ENCODE assay signal across 14 cellular contexts in the genomic region with DNA sequence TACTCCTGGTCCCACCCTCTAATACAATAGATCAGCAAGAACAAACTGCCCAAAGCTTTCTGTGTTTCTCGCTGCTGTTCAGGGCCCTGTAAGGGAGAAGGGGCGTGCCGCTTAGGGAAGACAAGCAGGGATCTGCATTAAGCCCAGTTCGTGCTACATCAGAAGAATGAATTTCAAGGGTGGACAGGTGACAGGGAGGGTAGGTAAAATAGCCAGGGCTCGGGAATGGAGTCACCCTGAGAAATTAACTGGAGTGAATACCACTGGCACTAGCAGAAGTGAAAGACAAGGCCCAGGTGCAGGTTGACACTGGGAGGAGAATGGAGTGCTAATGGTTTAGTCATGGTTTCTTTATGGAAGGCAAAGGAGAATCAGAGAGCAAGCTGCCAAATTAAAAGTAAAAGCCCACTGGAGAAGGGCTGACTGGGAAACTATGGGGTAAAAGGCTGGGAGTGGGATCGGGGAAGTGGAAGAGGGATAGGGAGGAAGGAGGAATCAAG.
DNase-seq lines count a peak whose midpoint lies in the region; ATAC-seq, FAIRE-seq and TF ChIP-seq lines count a peak whose summit lies in the region.
"Had no signal": no experiment of that assay in that cellular context is flagged by ENCODE, and none has a peak within 500 bp of the region (broad histone marks: within the 10 kb centered on the region; RNA-seq: fewer than 3 reads in every experiment).

No MANE protein-coding gene starts in this region.

- H3K4me3 ChIP-seq in A549, result no peak overlapping the region
- no peak overlapping the region for H3K4me3 ChIP-seq in HUES64 (ENCODE audit: low read length)
- H3K4me3 ChIP-seq in adipocyte (ENCODE audit: low read length), result no peak overlapping the region
- no peak overlapping the region for H3K4me3 ChIP-seq in lower leg skin (ENCODE audit: low read depth, poor library complexity, severe bottlenecking)

- H3K9me3 Mint-ChIP-seq in nephron, result no peaks in the 10 kb centered on the region
- H3K9me3 Mint-ChIP-seq: activated naive CD4-positive, alpha-beta T cell treated with anti-CD3 and anti-CD28 coated beads, Interleukin-2, amount 10 ng/mL, durations not matched to agents 7 days and 5 days; CD4-positive, alpha-beta T cell; immature natural killer cell had no signal

- H3K36me3 ChIP-seq in HUES64 (ENCODE audit: insufficient read depth, low read length), result no peaks in the 10 kb centered on the region
- no peaks in the 10 kb centered on the region for H3K36me3 ChIP-seq in adipocyte (ENCODE audit: control insufficient read depth, insufficient read depth, low read length, severe bottlenecking)

- peaks cover 8% of the 10 kb centered on the region for H3K27me3 Mint-ChIP-seq in nephron (ENCODE audit: low read depth)
- H3K27me3 Mint-ChIP-seq: CD4-positive, alpha-beta T cell had no signal

- H3K27ac ChIP-seq in A549 (peak overlapping the region; percentile 48 to 79; a peak in 5 of 6 replicates), HUES64 (ENCODE audit: low read depth, low read length) (no peak overlapping the region)

- no peak for TF ChIP-seq POLR2A in A549 (IDR thresholded peaks at IDR 0.05; ENCODE audit: low read length)
- no peak for TF ChIP-seq POLR2A in lower leg skin (IDR thresholded peaks at IDR 0.05)

- ATAC-seq in A549 (no peak), GM21367 (IDR thresholded peaks at IDR 0.05; ENCODE audit: unreplicated experiment) (no peak)

- no peaks in the 10 kb centered on the region for H3K36me3 Mint-ChIP-seq in nephron (ENCODE audit: low read depth)
- H3K36me3 Mint-ChIP-seq: activated naive CD4-positive, alpha-beta T cell treated with anti-CD3 and anti-CD28 coated beads, Interleukin-2, amount 10 ng/mL, durations not matched to agents 7 days and 5 days; immature natural killer cell had no signal

- H3K4me3 Mint-ChIP-seq in nephron, result no peak overlapping the region
- H3K4me3 Mint-ChIP-seq: activated naive CD4-positive, alpha-beta T cell treated with anti-CD3 and anti-CD28 coated beads, Interleukin-2, amount 10 ng/mL, durations not matched to agents 7 days and 5 days; CD4-positive, alpha-beta T cell; immature natural killer cell had no signal

- peaks cover 31% of the 10 kb centered on the region for H3K4me1 Mint-ChIP-seq in nephron

- no peak for TF ChIP-seq EP300 in A549 (IDR thresholded peaks at IDR 0.05)

- WGBS in A549 (ENCODE audit: missing lambda C conversion rate), result 82% methylated on average over 6 of the region's 6 CpGs
- 77% methylated on average over 6 of the region's 6 CpGs for WGBS in HUES64
- 59 to 66% methylated on average over 6 of the region's 6 CpGs for WGBS in lower leg skin, 2 donors

- H3K9ac ChIP-seq in HUES64 (ENCODE audit: low read depth, low read length) (0 out of 2 replicates have a peak overlapping the region, but pooled peaks have one; percentile 9), adipocyte (ENCODE audit: low read length) (no peak overlapping the region)

- TF ChIP-seq RAD21 in A549 (conservative IDR thresholded peaks at IDR 0.05 in 1 of 2, IDR thresholded peaks at IDR 0.05 in 1 of 2), result no peak

- 0 out of 3 replicates have a peak overlapping the region, but pooled peaks have one; percentile 15 for H3K4me2 ChIP-seq in A549

- H3K9me3 ChIP-seq in A549 (no peaks in the 10 kb centered on the region), HUES64 (ENCODE audit: insufficient read depth, low read depth, low read length) (no peaks in the 10 kb centered on the region), adipocyte (ENCODE audit: control insufficient read depth, low read length) (no peaks in the 10 kb centered on the region)

- H3K27ac Mint-ChIP-seq in nephron, result peak overlapping the region; percentile 11 to 84 (median 64)
- H3K27ac Mint-ChIP-seq: activated naive CD4-positive, alpha-beta T cell treated with anti-CD3 and anti-CD28 coated beads, Interleukin-2, amount 10 ng/mL, durations not matched to agents 7 days and 5 days; CD4-positive, alpha-beta T cell; immature natural killer cell had no signal

- TF ChIP-seq CTCF in A549 (IDR thresholded peaks at IDR 0.05) (no peak), nephron (IDR thresholded peaks at IDR 0.05; ENCODE audit: unreplicated experiment in 3 of 3) (no peak), lower leg skin (IDR thresholded peaks at IDR 0.05) (no peak)

- POLR2A ChIA-PET in A549 (lab: Yijun Ruan, JAX), result no interaction called here

- intact Hi-C loops in lower leg skin (cut with DNase I; ENCODE audit: low total_unique reads), result no loop called here

- H3K27me3 ChIP-seq in HUES64 (ENCODE audit: insufficient read depth, low read length) (no peaks in the 10 kb centered on the region), adipocyte (replicated peaks; ENCODE audit: control insufficient read depth, insufficient read depth, low read length) (no peaks in the 10 kb centered on the region)

- no peak for FAIRE-seq in A549 (lab: Jason Lieb, UNC)

- H3K4me1 ChIP-seq in A549 (peaks cover 37% of the 10 kb centered on the region), HUES64 (ENCODE audit: insufficient read depth, low read length) (peaks cover 14% of the 10 kb centered on the region; the same call in 1 of the 2 replicates), adipocyte (ENCODE audit: control insufficient read depth, insufficient read depth, low read length) (peaks cover 46% of the 10 kb centered on the region)

- DNase-seq in A549 (ENCODE audit: low read depth in 1 of 2, low spot score in 1 of 2), result no peak
- DNase-seq in adipocyte (ENCODE audit: low read depth), result peak; percentile 14
- DNase-seq in glomerular visceral epithelial cell (ENCODE audit: extremely low spot score), result no peak
- no peak for DNase-seq in lower leg skin (ENCODE audit: low spot score in 2 of 2)
- DNase-seq in epidermal melanocyte (ENCODE audit: insufficient read length, low spot score), result no peak
- DNase-seq: activated naive CD4-positive, alpha-beta T cell treated with anti-CD3 and anti-CD28 coated beads, Interleukin-2, amount 10 ng/mL, durations not matched to agents 7 days and 5 days; CD4-positive, alpha-beta T cell; effector CD8-positive, alpha-beta T cell; GOT3; immature natural killer cell; T-helper 9 cell had no signal

- CTCF ChIA-PET in A549 (lab: Yijun Ruan, JAX), result no interaction called here

TF ChIP-seq in A549, 52 proteins besides CTCF, POLR2A, EP300 and RAD21:
- TF ChIP-seq ZNF302 (CRISPR knock-in tag; IDR thresholded peaks at IDR 0.05) (no peak), HDAC2 (IDR thresholded peaks at IDR 0.05) (no peak), ZSCAN20 (CRISPR knock-in tag; IDR thresholded peaks at IDR 0.05) (no peak), MAFK (IDR thresholded peaks at IDR 0.05; ENCODE audit: partially characterized antibody) (no peak), HEYL (CRISPR knock-in tag; IDR thresholded peaks at IDR 0.05) (no peak), KDM5A (IDR thresholded peaks at IDR 0.05) (no peak), NPAS2 (CRISPR knock-in tag; IDR thresholded peaks at IDR 0.05; ENCODE audit: borderline replicate concordance) (no peak)
- TF ChIP-seq, protein P1, sequence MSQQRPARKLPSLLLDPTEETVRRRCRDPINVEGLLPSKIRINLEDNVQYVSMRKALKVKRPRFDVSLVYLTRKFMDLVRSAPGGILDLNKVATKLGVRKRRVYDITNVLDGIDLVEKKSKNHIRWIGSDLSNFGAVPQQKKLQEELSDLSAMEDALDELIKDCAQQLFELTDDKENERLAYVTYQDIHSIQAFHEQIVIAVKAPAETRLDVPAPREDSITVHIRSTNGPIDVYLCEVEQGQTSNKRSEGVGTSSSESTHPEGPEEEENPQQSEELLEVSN (IDR thresholded peaks at IDR 0.05; ENCODE audit: borderline replicate concordance, low read depth), result no peak
TF ChIP-seq in A549: peak in this region for 0.
